ENCODE assay signal across 8 cellular contexts in the genomic region with DNA sequence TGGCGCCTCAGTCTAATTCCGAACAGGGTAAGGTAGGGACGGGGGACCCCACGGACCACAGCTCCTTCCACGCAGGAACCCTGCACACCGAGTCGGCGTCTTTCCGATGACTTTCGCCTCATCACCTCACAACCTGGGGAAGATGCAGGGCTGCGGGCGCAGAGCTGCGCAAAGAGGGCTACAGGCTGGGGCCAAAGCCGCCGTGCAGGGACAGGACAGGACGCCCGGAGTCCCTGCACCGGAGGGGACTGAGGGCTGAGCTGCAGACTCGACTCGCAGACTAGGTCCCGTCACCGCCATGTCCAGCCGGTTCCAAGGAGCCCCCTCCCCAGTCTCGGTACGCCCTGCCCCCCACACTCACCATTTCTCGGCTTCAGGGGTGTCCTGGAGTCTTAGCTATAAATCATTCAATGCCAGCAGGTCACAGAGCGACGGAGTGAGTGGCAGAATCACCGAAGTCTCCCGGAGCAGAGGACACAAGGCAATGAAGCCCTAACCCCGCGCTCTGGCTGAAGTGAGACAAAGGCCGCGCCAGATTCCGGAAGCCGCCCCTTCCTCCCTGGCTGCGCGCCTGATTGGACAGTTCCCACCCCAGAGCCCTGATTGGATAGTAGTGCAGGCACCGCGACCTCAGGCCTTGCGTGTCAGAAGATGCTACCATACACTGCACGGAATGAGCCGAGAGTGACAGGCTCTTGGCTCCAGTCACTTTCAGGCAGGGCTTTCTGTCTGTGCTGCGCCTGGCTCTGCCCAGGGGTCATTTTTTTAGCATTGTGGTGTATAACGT.
DNase-seq lines count a peak whose midpoint lies in the region; ATAC-seq and TF ChIP-seq lines count a peak whose summit lies in the region.

A gene (minus strand): TSS at position 522 of the 787 bp plus-strand sequence. CDS start 158 bp downstream, at position 364.

- ATAC-seq in HG03378 (IDR thresholded peaks at IDR 0.05; ENCODE audit: unreplicated experiment): peak; percentile 100

- DNase-seq in AML-193 (lab: John Stamatoyannopoulos, UW): peak; percentile 88 to 91
- DNase-seq in NCI-H446 treated with DMSO at 0.1 percent for 48 hours (lab: John Stamatoyannopoulos, UW): peak; percentile 93
- peak; percentile 75 for DNase-seq in activated CD4-positive, CD25-positive, alpha-beta regulatory T cell treated with anti-CD3 and anti-CD28 coated beads, Interleukin-2, amount 50 U/mL, for 16 hours (ENCODE audit: low read depth, low spot score)
- peak; percentile 99 for DNase-seq in cerebellar cortex (ENCODE audit: low spot score)
- DNase-seq in islet precursor cell: peak; percentile 98
- DNase-seq in stimulated activated CD4-positive, alpha-beta T cell treated with anti-CD3 and anti-CD28 coated beads, Interleukin-12 subunit alpha, Interleukin-12 subunit beta, amount 100 ng/mL, for 48 hours (ENCODE audit: low read depth in 2 of 3, low spot score in 1 of 3): peak; percentile 80 to 87 (median 80)

- peak; percentile 31 for TF ChIP-seq POLR2A in GM19099 (IDR thresholded peaks at IDR 0.05; ENCODE audit: extremely low read depth, insufficient read length, low read depth)

Comparison
In these comparisons a context has a peak if more than half of its experiments do, and no peak if none do; other contexts are left out.
1. Peak in every context shown above with its lines: DNase-seq and ATAC-seq.